Comparison of ENCODE assay signal across 1 cellular context in genomic region chr7:954330-955238, GRCh38.
TF ChIP-seq lines count a peak whose summit lies in the region.

ADAP1 (minus strand) TSS chr7:954680; CDS start chr7:954477, 203 bp downstream.

TF ChIP-seq in HepG2, 621 proteins besides CTCF, POLR2A, EP300 and RAD21 (continued from another document):
- TF ChIP-seq, protein P1, sequence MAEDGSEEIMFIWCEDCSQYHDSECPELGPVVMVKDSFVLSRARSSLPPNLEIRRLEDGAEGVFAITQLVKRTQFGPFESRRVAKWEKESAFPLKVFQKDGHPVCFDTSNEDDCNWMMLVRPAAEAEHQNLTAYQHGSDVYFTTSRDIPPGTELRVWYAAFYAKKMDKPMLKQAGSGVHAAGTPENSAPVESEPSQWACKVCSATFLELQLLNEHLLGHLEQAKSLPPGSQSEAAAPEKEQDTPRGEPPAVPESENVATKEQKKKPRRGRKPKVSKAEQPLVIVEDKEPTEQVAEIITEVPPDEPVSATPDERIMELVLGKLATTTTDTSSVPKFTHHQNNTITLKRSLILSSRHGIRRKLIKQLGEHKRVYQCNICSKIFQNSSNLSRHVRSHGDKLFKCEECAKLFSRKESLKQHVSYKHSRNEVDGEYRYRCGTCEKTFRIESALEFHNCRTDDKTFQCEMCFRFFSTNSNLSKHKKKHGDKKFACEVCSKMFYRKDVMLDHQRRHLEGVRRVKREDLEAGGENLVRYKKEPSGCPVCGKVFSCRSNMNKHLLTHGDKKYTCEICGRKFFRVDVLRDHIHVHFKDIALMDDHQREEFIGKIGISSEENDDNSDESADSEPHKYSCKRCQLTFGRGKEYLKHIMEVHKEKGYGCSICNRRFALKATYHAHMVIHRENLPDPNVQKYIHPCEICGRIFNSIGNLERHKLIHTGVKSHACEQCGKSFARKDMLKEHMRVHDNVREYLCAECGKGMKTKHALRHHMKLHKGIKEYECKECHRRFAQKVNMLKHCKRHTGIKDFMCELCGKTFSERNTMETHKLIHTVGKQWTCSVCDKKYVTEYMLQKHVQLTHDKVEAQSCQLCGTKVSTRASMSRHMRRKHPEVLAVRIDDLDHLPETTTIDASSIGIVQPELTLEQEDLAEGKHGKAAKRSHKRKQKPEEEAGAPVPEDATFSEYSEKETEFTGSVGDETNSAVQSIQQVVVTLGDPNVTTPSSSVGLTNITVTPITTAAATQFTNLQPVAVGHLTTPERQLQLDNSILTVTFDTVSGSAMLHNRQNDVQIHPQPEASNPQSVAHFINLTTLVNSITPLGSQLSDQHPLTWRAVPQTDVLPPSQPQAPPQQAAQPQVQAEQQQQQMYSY (CRISPR knock-in tag; IDR thresholded peaks at IDR 0.05): no peak
- TF ChIP-seq ZNF720 (CRISPR knock-in tag; IDR thresholded peaks at IDR 0.05) (no peak), HDAC1 (CRISPR knock-in tag; IDR thresholded peaks at IDR 0.05) (0 out of 2 replicates have a peak, but pooled peaks have one; percentile 30), SAP130 (CRISPR knock-in tag; IDR thresholded peaks at IDR 0.05; ENCODE audit: low read depth) (peak; percentile 38; the same call in 1 of the 2 replicates), STAG1 (CRISPR knock-in tag; IDR thresholded peaks at IDR 0.05) (peak; percentile 51; the same call in 1 of the 2 replicates), BRD4 (CRISPR knock-in tag; IDR thresholded peaks at IDR 0.05) (no peak), ZNF772 (CRISPR knock-in tag; IDR thresholded peaks at IDR 0.05) (no peak), KLF13 (CRISPR knock-in tag; IDR thresholded peaks at IDR 0.05) (no peak), ZNF10 (CRISPR knock-in tag; IDR thresholded peaks at IDR 0.05; ENCODE audit: borderline replicate concordance, low read depth) (no peak)
